8 cellular contexts compared by ENCODE assay signal in the genomic region with DNA sequence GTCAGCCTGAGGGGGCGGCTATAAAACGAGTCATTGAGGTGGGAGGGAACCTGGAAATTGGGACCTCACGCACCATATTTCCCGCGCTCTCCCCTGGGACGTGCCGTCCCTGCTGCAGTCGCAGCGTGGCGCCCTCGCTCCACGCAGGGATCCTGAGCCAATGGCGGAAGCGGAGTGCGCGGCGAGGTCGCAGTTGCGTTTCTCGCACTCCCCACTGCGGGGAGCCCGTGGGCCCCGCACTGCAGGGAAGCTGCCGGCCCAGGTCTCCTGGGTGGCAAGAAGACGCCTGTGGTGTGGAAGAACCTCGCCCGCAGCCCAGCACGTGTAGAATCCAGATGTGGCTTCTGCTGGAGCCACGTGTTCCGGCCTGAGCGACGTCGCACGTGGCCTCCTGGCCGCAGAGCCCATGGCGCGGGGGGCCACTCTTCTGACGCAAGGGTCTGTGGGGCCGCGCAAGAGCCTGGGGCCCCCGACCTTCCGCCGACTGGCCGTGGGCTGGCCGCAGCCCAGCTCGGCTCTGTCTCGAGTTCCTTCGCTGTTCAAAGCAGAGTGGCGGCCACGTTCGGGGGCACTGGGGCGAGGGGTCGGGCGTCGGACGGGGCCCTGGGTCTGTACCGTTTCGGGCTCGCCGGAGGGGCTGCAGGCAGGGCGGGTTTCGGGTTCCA. TPM values are rescaled to one million over a fixed set of nuclear protein-coding genes. Genes with fewer than 3 reads are reported as not detected.
DNase-seq lines count a peak whose midpoint lies in the region; ATAC-seq, FAIRE-seq and TF ChIP-seq lines count a peak whose summit lies in the region.

No MANE protein-coding gene starts in this region.

- peak; percentile 7 to 67 for DNase-seq in NCI-H524 (lab: John Stamatoyannopoulos, UW)
- DNase-seq in NCI-H524 treated with DMSO at 0.1 percent for 48 hours (lab: John Stamatoyannopoulos, UW): no peak
- peak; percentile 49 to 83 (median 66) for DNase-seq in T-helper 2 cell
- DNase-seq in ascending aorta (ENCODE audit: low spot score in 2 of 2): peak in 1 of 2 donors; percentile 66
- DNase-seq in hippocampal formation (lab: John Stamatoyannopoulos, UW): peak; percentile 21 to 50
- peak; percentile 77 for DNase-seq in small intestine
- no peak for DNase-seq in SJCRH30

- peaks cover 2 to 9% of the 10 kb centered on the region in 2 donors for H3K4me1 ChIP-seq in ascending aorta
- peaks cover 0 to 5% of the 10 kb centered on the region in 2 donors for H3K4me1 ChIP-seq in small intestine (ENCODE audit: control insufficient read depth in 2 of 2, insufficient read depth in 1 of 2, low read depth in 1 of 2, low read length in 1 of 2)
- no peaks in the 10 kb centered on the region for H3K4me1 ChIP-seq in SJCRH30

- peak; percentile 24 to 57 (median 55) for TF ChIP-seq CTCF in ascending aorta (IDR thresholded peaks at IDR 0.05)

- H3K27ac ChIP-seq in ascending aorta: no peak overlapping the region
- no peak overlapping the region for H3K27ac ChIP-seq in small intestine (ENCODE audit: low read depth in 1 of 2, low read length in 1 of 2)
- no peak overlapping the region for H3K27ac ChIP-seq in SJCRH30

- H3K9me3 ChIP-seq in ascending aorta (no peaks in the 10 kb centered on the region), small intestine (ENCODE audit: control insufficient read depth, low read depth) (no peaks in the 10 kb centered on the region), SJCRH30 (replicated peaks) (no peaks in the 10 kb centered on the region)

- ATAC-seq in HG03460 (IDR thresholded peaks at IDR 0.05; ENCODE audit: unreplicated experiment): peak; percentile 61

- FAIRE-seq in small intestine (lab: Jason Lieb, UNC): no peak

- 8 to 13% (median 10%) methylated on average over 58 to 62 of the region's 62 CpGs for WGBS in small intestine, 3 donors

- H3K36me3 ChIP-seq in ascending aorta (peaks cover 0 to 3% of the 10 kb centered on the region in 2 donors), small intestine (ENCODE audit: control insufficient read depth in 2 of 2, insufficient read depth in 2 of 2, low read length in 2 of 2) (no peaks in the 10 kb centered on the region), SJCRH30 (no peaks in the 10 kb centered on the region)

- H3K4me3 ChIP-seq in ascending aorta: peak overlapping the region in 1 of 2 donors; percentile 26
- H3K4me3 ChIP-seq in small intestine (ENCODE audit: low read depth in 1 of 2, low read length in 2 of 2): no peak overlapping the region
- H3K4me3 ChIP-seq in SJCRH30: no peak overlapping the region

- H3K27me3 ChIP-seq in ascending aorta (peaks cover 6% of the 10 kb centered on the region), small intestine (ENCODE audit: control insufficient read depth in 2 of 2, insufficient read depth in 2 of 2, low read length in 2 of 2) (peaks cover 8 to 31% of the 10 kb centered on the region in 2 donors), SJCRH30 (0 out of 2 replicates have a peak, but pooled peaks cover 2% of the 10 kb centered on the region)

- intact Hi-C loops in ascending aorta (cut with DNase I): no loop called here

RNA-seq across cellular contexts. Expression of gene HIF1AN, which starts 26.4 kb away (rescaled TPM):
- total RNA-seq in ascending aorta: 4.7 TPM
- 1 to 10 TPM; 4.2 to 7.7 (median 4.9) TPM for polyA plus RNA-seq in small intestine
- total RNA-seq in SJCRH30 (2014; rRNA removed; shearing (Covaris generic)): 18.1 and 25.1 TPM in 2 replicates

RNA-seq across cellular contexts. Expression of gene NDUFB8, which starts 32.5 kb away (rescaled TPM):
- 71.1 TPM for total RNA-seq in ascending aorta
- polyA plus RNA-seq in small intestine: 100 to 1,000 TPM; 386 to 484 (median 425) TPM
- 293 and 330 TPM in 2 replicates for total RNA-seq in SJCRH30 (2014; rRNA removed; shearing (Covaris generic))

RNA-seq across cellular contexts. Expression of gene SEC31B, which starts 42.5 kb away (rescaled TPM):
- 9.2 TPM for total RNA-seq in ascending aorta
- polyA plus RNA-seq in small intestine: 10 to 100 TPM in 1 of 3 donors, 1 to 10 TPM in 2; 4.4 to 18.6 (median 8.9) TPM
- total RNA-seq in SJCRH30 (2014; rRNA removed; shearing (Covaris generic)): 2.2 and 4.6 TPM in 2 replicates

Comparison
In these comparisons a context has a peak if more than half of its experiments do, and no peak if none do; other contexts are left out.
1. DNase-seq: peak in NCI-H524 (2 of 2), T-helper 2 cell (5 of 5), hippocampal formation (2 of 2) and small intestine (single experiment); none in NCI-H524 treated with DMSO at 0.1 percent for 48 hours (single experiment) and SJCRH30 (0 of 2).